ENCODE assay signal across 8 cellular contexts in the genomic region with DNA sequence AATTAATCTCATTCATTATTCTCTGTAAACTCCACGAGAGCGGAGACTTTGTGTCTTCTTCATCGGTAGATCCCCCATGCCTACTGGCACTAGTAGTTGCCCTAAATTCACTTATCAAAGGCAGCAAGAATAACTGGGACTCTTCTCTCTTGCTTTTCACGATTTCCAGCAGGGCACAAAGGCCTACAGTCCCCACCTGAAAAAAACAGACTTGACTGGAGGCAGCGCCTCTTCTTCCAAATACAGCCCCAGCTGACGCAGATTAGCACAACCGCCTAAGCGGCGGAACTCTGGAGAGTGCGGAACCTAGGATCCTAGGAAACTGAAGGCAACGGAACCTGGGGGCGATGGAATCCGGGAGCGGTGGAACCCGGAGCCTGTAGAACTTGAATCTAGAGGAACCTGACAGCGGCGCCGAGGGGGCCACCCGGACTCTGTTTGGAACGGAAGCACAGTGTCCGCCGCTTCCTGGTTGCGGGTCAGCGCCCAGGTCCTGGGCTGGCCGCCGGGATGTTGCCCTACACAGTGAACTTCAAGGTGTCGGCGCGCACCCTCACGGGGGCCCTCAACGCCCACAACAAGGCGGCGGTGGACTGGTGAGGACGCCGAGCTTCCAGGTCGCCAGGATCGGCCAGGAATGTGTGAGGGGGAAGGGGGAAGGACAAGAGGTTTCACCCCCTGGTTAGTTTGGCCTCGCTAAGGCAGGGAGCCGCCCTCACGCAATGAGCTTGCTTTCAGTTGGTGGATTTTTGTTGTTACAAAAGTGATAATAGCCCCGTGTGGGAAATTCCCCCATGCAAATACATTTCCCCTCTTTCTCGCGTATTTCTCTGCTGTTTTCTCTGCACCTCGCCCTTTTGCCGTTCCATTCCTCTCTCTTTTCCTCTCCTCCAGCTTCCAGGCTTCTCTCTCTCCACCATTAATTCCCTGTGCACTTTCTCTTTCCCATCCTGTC. TPM values are rescaled to one million over a fixed set of nuclear protein-coding genes. Genes with fewer than 3 reads are reported as not detected.
DNase-seq lines count a peak whose midpoint lies in the region; ATAC-seq and TF ChIP-seq lines count a peak whose summit lies in the region.

A gene with protein sequence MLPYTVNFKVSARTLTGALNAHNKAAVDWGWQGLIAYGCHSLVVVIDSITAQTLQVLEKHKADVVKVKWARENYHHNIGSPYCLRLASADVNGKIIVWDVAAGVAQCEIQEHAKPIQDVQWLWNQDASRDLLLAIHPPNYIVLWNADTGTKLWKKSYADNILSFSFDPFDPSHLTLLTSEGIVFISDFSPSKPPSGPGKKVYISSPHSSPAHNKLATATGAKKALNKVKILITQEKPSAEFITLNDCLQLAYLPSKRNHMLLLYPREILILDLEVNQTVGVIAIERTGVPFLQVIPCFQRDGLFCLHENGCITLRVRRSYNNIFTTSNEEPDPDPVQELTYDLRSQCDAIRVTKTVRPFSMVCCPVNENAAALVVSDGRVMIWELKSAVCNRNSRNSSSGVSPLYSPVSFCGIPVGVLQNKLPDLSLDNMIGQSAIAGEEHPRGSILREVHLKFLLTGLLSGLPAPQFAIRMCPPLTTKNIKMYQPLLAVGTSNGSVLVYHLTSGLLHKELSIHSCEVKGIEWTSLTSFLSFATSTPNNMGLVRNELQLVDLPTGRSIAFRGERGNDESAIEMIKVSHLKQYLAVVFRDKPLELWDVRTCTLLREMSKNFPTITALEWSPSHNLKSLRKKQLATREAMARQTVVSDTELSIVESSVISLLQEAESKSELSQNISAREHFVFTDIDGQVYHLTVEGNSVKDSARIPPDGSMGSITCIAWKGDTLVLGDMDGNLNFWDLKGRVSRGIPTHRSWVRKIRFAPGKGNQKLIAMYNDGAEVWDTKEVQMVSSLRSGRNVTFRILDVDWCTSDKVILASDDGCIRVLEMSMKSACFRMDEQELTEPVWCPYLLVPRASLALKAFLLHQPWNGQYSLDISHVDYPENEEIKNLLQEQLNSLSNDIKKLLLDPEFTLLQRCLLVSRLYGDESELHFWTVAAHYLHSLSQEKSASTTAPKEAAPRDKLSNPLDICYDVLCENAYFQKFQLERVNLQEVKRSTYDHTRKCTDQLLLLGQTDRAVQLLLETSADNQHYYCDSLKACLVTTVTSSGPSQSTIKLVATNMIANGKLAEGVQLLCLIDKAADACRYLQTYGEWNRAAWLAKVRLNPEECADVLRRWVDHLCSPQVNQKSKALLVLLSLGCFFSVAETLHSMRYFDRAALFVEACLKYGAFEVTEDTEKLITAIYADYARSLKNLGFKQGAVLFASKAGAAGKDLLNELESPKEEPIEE (plus strand): TSS at position 452 of the 955 bp plus-strand sequence. CDS start 59 bp downstream, at position 511.

- H3K9me3 ChIP-seq in Loucy (ENCODE audit: insufficient read depth, low read depth, low read length), result no peaks in the 10 kb centered on the region
- H3K9me3 ChIP-seq in neural cell (ENCODE audit: low read length), result no peaks in the 10 kb centered on the region

- H3K4me1 Mint-ChIP-seq in stimulated activated naive CD8-positive, alpha-beta T cell treated with anti-CD3 and anti-CD28 coated beads, Interleukin-15, amount 100 ng/mL, for 72 hours, result peaks cover 58% of the 10 kb centered on the region

- H3K4me3 ChIP-seq in H7 (ENCODE audit: insufficient read depth, low read depth, low read length) (peak within 1 kb of the TSS; percentile 95), Loucy (ENCODE audit: low read length, poor library complexity, severe bottlenecking) (peak within 1 kb of the TSS; percentile 85), fibroblast of villous mesenchyme (ENCODE audit: low read depth, low read length) (peak within 1 kb of the TSS; percentile 87), neural cell (ENCODE audit: low read length) (peak within 1 kb of the TSS; percentile 75)

- peak; percentile 96 for ATAC-seq in stimulated activated naive CD8-positive, alpha-beta T cell treated with anti-CD3 and anti-CD28 coated beads, Interleukin-15, amount 100 ng/mL, for 72 hours

- H3K9me2 ChIP-seq in Loucy (replicated peaks; ENCODE audit: low read depth, low read length) (no peaks in the 10 kb centered on the region), neural cell (ENCODE audit: insufficient read depth, low read length) (no peaks in the 10 kb centered on the region)

- H3K4me2 ChIP-seq in Loucy (ENCODE audit: low read depth, low read length, poor library complexity, severe bottlenecking) (peak within 1 kb of the TSS; percentile 95), neural cell (ENCODE audit: low read length) (peak within 1 kb of the TSS; percentile 71)

- TF ChIP-seq RAD21 in neural cell (conservative IDR thresholded peaks at IDR 0.05), result peak; percentile 61

- TF ChIP-seq CTCF in Loucy (conservative IDR thresholded peaks at IDR 0.05; ENCODE audit: low read length) (no peak), fibroblast of villous mesenchyme (IDR thresholded peaks at IDR 0.05; ENCODE audit: insufficient read depth, low read depth, low read length) (no peak), neural cell (IDR thresholded peaks at IDR 0.05; ENCODE audit: poor library complexity, severe bottlenecking) (peak; percentile 11)

- no peaks in the 10 kb centered on the region for H3F3A ChIP-seq in Loucy (ENCODE audit: low read depth)
- no peaks in the 10 kb centered on the region for H3F3A ChIP-seq in neural cell (ENCODE audit: insufficient read depth, low read length, poor library complexity, severe bottlenecking)

- H3K27me3 ChIP-seq in H7 (ENCODE audit: control insufficient read depth, insufficient read depth, low read length) (no peaks in the 10 kb centered on the region), Loucy (ENCODE audit: insufficient read depth, low read length, poor library complexity, severe bottlenecking) (no peaks in the 10 kb centered on the region), neural cell (ENCODE audit: insufficient read depth, low read depth, low read length) (no peaks in the 10 kb centered on the region)

- peak within 1 kb of the TSS; percentile 45 for H3K27ac ChIP-seq in neural cell (ENCODE audit: low read length)

- H2AFZ ChIP-seq in Loucy (ENCODE audit: low read length) (peak within 1 kb of the TSS; percentile 88), neural cell (ENCODE audit: low read depth, low read length) (peak within 1 kb of the TSS; percentile 61)

- peaks cover 7% of the 10 kb centered on the region for H4K20me1 ChIP-seq in Loucy (ENCODE audit: insufficient read depth, low read length, poor library complexity, severe bottlenecking)
- no peaks in the 10 kb centered on the region for H4K20me1 ChIP-seq in neural cell (ENCODE audit: insufficient read depth)

- H3K27ac Mint-ChIP-seq in stimulated activated naive CD8-positive, alpha-beta T cell treated with anti-CD3 and anti-CD28 coated beads, Interleukin-15, amount 100 ng/mL, for 72 hours, result peak within 1 kb of the TSS; percentile 97 to 100

- 0 out of 2 replicates have a peak, but pooled peaks cover 2% of the 10 kb centered on the region for H3K36me3 ChIP-seq in H7 (replicated peaks; ENCODE audit: control insufficient read depth, insufficient read depth, low read length)
- H3K36me3 ChIP-seq in Loucy (ENCODE audit: insufficient read depth, low read length), result peaks cover 3% of the 10 kb centered on the region; the same call in 1 of the 2 replicates
- H3K36me3 ChIP-seq in neural cell (ENCODE audit: insufficient read depth, low read length), result peaks cover 6% of the 10 kb centered on the region

- H3K27me3 Mint-ChIP-seq in stimulated activated naive CD8-positive, alpha-beta T cell treated with anti-CD3 and anti-CD28 coated beads, Interleukin-15, amount 100 ng/mL, for 72 hours, result no peaks in the 10 kb centered on the region

- H3K9ac ChIP-seq in Loucy (ENCODE audit: low read depth, low read length, poor library complexity, severe bottlenecking) (peak within 1 kb of the TSS; percentile 80), neural cell (ENCODE audit: low read length) (peak within 1 kb of the TSS; percentile 71)

- H3K79me2 ChIP-seq in Loucy (ENCODE audit: insufficient read depth, low read length) (peaks cover 54% of the 10 kb centered on the region), neural cell (replicated peaks; ENCODE audit: insufficient read depth, low read length) (peaks cover 20% of the 10 kb centered on the region)

- H3K4me3 Mint-ChIP-seq in stimulated activated naive CD8-positive, alpha-beta T cell treated with anti-CD3 and anti-CD28 coated beads, Interleukin-15, amount 100 ng/mL, for 72 hours, result peak within 1 kb of the TSS; percentile 97 to 98

- H3K9me3 Mint-ChIP-seq in stimulated activated naive CD8-positive, alpha-beta T cell treated with anti-CD3 and anti-CD28 coated beads, Interleukin-15, amount 100 ng/mL, for 72 hours, result no peaks in the 10 kb centered on the region

- H3K4me1 ChIP-seq in Loucy (ENCODE audit: insufficient read depth, low read length, poor library complexity, severe bottlenecking), result peaks cover 19% of the 10 kb centered on the region

- peak; percentile 94 for DNase-seq in G401 (ENCODE audit: low spot score)
- DNase-seq in H7, result peak; percentile 82
- DNase-seq in SIG-M5 (lab: John Stamatoyannopoulos, UW), result peak; percentile 44
- peak; percentile 54 for DNase-seq in activated gamma-delta T cell treated with Interleukin-2 at 50 U/mL for 16 hours
- peak; percentile 92 for DNase-seq in fibroblast of villous mesenchyme (ENCODE audit: low read depth)
- DNase-seq in stimulated activated naive CD8-positive, alpha-beta T cell treated with anti-CD3 and anti-CD28 coated beads, Interleukin-15, amount 100 ng/mL, for 72 hours, result peak; percentile 73 to 83

- in situ Hi-C loops in G401 (cut with HindIII; ENCODE audit: low sequenced_read_pairs), result no loop called here

- peak; percentile 44 for TF ChIP-seq EP300 in neural cell (conservative IDR thresholded peaks at IDR 0.05; ENCODE audit: poor library complexity, severe bottlenecking)

TF ChIP-seq in neural cell, 6 proteins besides CTCF, POLR2A, EP300 and RAD21 (continues in another document):
- no peak for TF ChIP-seq EZH2 (IDR thresholded peaks at IDR 0.05; ENCODE audit: borderline replicate concordance, insufficient read depth, low read length, poor library complexity, severe bottlenecking)
- peak; percentile 67 for TF ChIP-seq SMC3 (conservative IDR thresholded peaks at IDR 0.05; ENCODE audit: poor library complexity)
- peak; percentile 54 for TF ChIP-seq MXI1 (conservative IDR thresholded peaks at IDR 0.05; ENCODE audit: poor library complexity, severe bottlenecking)

RNA-seq across cellular contexts. Expression of the gene that starts here (rescaled TPM):
- total RNA-seq in G401 (2014; rRNA removed; shearing (Covaris generic)), result 57.2 and 57.3 TPM in 2 replicates
- total RNA-seq in H7 (2014; rRNA removed; shearing (Covaris generic)), result 49.5 and 66.7 TPM in 2 replicates
- 81.5 and 85.9 TPM in 2 replicates for total RNA-seq in fibroblast of villous mesenchyme
- 160 and 173 TPM in 2 replicates for polyA plus RNA-seq in neural cell
- 113 and 115 TPM in 2 replicates for polyA minus RNA-seq in neural cell

Comparison
In these comparisons a context has a peak if more than half of its experiments do, and no peak if none do; other contexts are left out.
1. Peak in every context shown above with its lines: DNase-seq, ATAC-seq, H3K4me3 ChIP-seq and H3K27ac ChIP-seq.
2. DNase-seq: peak in every context shown above with its lines; median percentile 94 in G401; 92 in fibroblast of villous mesenchyme; 82 in H7; 78 in stimulated activated naive CD8-positive, alpha-beta T cell treated with anti-CD3 and anti-CD28 coated beads, Interleukin-15, amount 100 ng/mL, for 72 hours; 54 in activated gamma-delta T cell treated with Interleukin-2 at 50 U/mL for 16 hours; 44 in SIG-M5.